Comparison of ENCODE assay signal across 18 cellular contexts in genomic region chr7:90430614-90431445, GRCh38. TPM values are rescaled to one million over a fixed set of nuclear protein-coding genes. Genes with fewer than 3 reads are reported as not detected.
DNase-seq lines count a peak whose midpoint lies in the region; ATAC-seq and TF ChIP-seq lines count a peak whose summit lies in the region.
"Had no signal": no experiment of that assay in that cellular context is flagged by ENCODE, and none has a peak within 500 bp of the region (broad histone marks: within the 10 kb centered on the region; RNA-seq: fewer than 3 reads in every experiment).

No MANE protein-coding gene starts in this region.

- no peak for TF ChIP-seq POLR2A in gastroesophageal sphincter (IDR thresholded peaks at IDR 0.05)

- H3K4me1 ChIP-seq in gastroesophageal sphincter: no peaks in the 10 kb centered on the region
- H3K4me1 ChIP-seq: BE2C had no signal

- DNase-seq in ELF-1 (ENCODE audit: low read depth, low spot score): peak; percentile 83
- DNase-seq in M059J (ENCODE audit: low read depth): peak; percentile 3
- no peak for DNase-seq in T-helper 17 cell
- DNase-seq in myocyte (ENCODE audit: low read depth): peak; percentile 92
- no peak for DNase-seq in NOMO-1 treated with dmso at 0.1 percent for 144 hours (lab: John Stamatoyannopoulos, UW; ENCODE audit: unreplicated experiment)
- DNase-seq in NCI-H2196 (lab: John Stamatoyannopoulos, UW; ENCODE audit: unreplicated experiment): no peak
- DNase-seq: BE2C; CD4-positive, alpha-beta memory T cell; Karpas-422; NCI-H1436; NCI-H2081 treated with DMSO at 0.1 percent for 48 hours; NCI-H774; SIG-M5; SW 1271 had no signal

- TF ChIP-seq CTCF in gastroesophageal sphincter (IDR thresholded peaks at IDR 0.05): no peak

- H3K27me3 Mint-ChIP-seq in T-helper 17 cell: peaks cover 38% of the 10 kb centered on the region

- no peak overlapping the region for H3K4me3 ChIP-seq in gastroesophageal sphincter

- no peaks in the 10 kb centered on the region for H3K27me3 ChIP-seq in gastroesophageal sphincter
- H3K27me3 ChIP-seq: BE2C had no signal

- H3K36me3 Mint-ChIP-seq in T-helper 17 cell (ENCODE audit: low read depth): no peaks in the 10 kb centered on the region

- H3K4me1 Mint-ChIP-seq in T-helper 17 cell: no peaks in the 10 kb centered on the region
- H3K4me1 Mint-ChIP-seq: CD4-positive, alpha-beta memory T cell had no signal

- H3K27ac ChIP-seq in gastroesophageal sphincter: no peak overlapping the region

- H3K9me3 ChIP-seq in T-helper 17 cell (ENCODE audit: control insufficient read depth, low read length, poor library complexity, severe bottlenecking) (no peaks in the 10 kb centered on the region), gastroesophageal sphincter (no peaks in the 10 kb centered on the region)
- H3K9me3 ChIP-seq: BE2C had no signal

- no peak for ATAC-seq in T-helper 17 cell
- ATAC-seq in gastroesophageal sphincter: no peak
- ATAC-seq: HepG2 had no signal

- TF ChIP-seq EP300 in gastroesophageal sphincter (IDR thresholded peaks at IDR 0.05): no peak

- H3K27ac Mint-ChIP-seq in T-helper 17 cell: peak overlapping the region; percentile 24

- 81% methylated on average over 4 of the region's 6 CpGs; no CpG with 5 or more reads in 1 of the 2 donors for WGBS in gastroesophageal sphincter (ENCODE audit: low coverage in 1 of 2), 2 donors

- no peak overlapping the region for H3K4me3 Mint-ChIP-seq in T-helper 17 cell
- H3K4me3 Mint-ChIP-seq: CD4-positive, alpha-beta memory T cell had no signal

- no peaks in the 10 kb centered on the region for H3K36me3 ChIP-seq in gastroesophageal sphincter
- H3K36me3 ChIP-seq: BE2C had no signal

RNA-seq across cellular contexts. Expression of gene CLDN12, which starts 27.6 kb away (rescaled TPM):
- 37.6 and 72.8 TPM in 2 replicates for total RNA-seq in M059J (2014; rRNA removed; shearing (Covaris generic))
- total RNA-seq in T-helper 17 cell: 1 to 10 TPM; 1.6 to 4.1 TPM
- 40.7 and 42.0 TPM in 2 replicates for total RNA-seq in myocyte
- 18.3 TPM for polyA plus RNA-seq in myocyte (2012)
- total RNA-seq in gastroesophageal sphincter: 10 to 100 TPM; 23.6 to 64.1 (median 27.4) TPM

RNA-seq across cellular contexts. Expression of gene PTTG1IP2, which starts 38.6 kb away (rescaled TPM):
- not detected in 2 replicates for total RNA-seq in M059J (2014; rRNA removed; shearing (Covaris generic))
- not detected for total RNA-seq in T-helper 17 cell
- not detected in 2 replicates for total RNA-seq in myocyte
- polyA plus RNA-seq in myocyte (2012): not detected
- total RNA-seq in gastroesophageal sphincter: not detected
- total RNA-seq: CD4-positive, alpha-beta memory T cell; Daoy; H4; HepG2 had no signal
- polyA plus RNA-seq: CD4-positive, alpha-beta memory T cell; HepG2 had no signal

Comparison
In these comparisons a context has a peak if more than half of its experiments do, and no peak if none do; other contexts are left out.
1. DNase-seq: peak in ELF-1 (single experiment), M059J (single experiment) and myocyte (single experiment); none in T-helper 17 cell (0 of 3), NOMO-1 treated with dmso at 0.1 percent for 144 hours (single experiment) and NCI-H2196 (single experiment).